8 cellular contexts compared by ENCODE assay signal in genomic region chr7:151632750-151633515, GRCh38.
A peak's percentile ranks its signal among the peaks of the same experiment; 100 is the strongest.
DNase-seq lines count a peak whose midpoint lies in the region; ATAC-seq and TF ChIP-seq lines count a peak whose summit lies in the region.

No MANE protein-coding gene starts in this region.

- in situ Hi-C loops in GM23248 (cut with MboI): no loop called here

- TF ChIP-seq EP300 in stomach (IDR thresholded peaks at IDR 0.05): no peak

- 56 to 60% methylated on average over 28 of the region's 28 CpGs for WGBS in GM23248 (ENCODE audit: low coverage in 1 of 2, low lambda C conversion rate in 2 of 2, missing lambda C conversion rate in 2 of 2), 2 experiments
- WGBS in stomach, 5 donors: 9 to 20% (median 10%) methylated on average over 27 to 28 of the region's 28 CpGs

- intact Hi-C loops in stomach (cut with DNase I; ENCODE audit: low total_unique reads): no loop called here

- peak overlapping the region; percentile 72 for H3K4me3 ChIP-seq in GM06990 (replicated peaks; ENCODE audit: low read depth, low read length)
- H3K4me3 ChIP-seq in GM23248: peak overlapping the region; percentile 56
- peak overlapping the region; percentile 56 to 85 (median 77) for H3K4me3 ChIP-seq in stomach

- H3K9ac ChIP-seq in GM23248: peak overlapping the region; percentile 45; the same call in 1 of the 2 replicates

- H3K4me1 ChIP-seq in GM23248 (ENCODE audit: insufficient read depth) (peaks cover 9% of the 10 kb centered on the region), stomach (peaks cover 8 to 57% (median 29%) of the 10 kb centered on the region in 4 donors)

- H3K9me3 ChIP-seq in GM23248 (ENCODE audit: low read depth) (no peaks in the 10 kb centered on the region), stomach (no peaks in the 10 kb centered on the region)

- H3K36me3 Mint-ChIP-seq in natural killer cell treated with Interleukin-12 subunit alpha and Interleukin-12 subunit beta and Interleukin-15 and Interleukin-18, amount 100 ng/mL, for 72 hours: peaks cover 5% of the 10 kb centered on the region

- no peaks in the 10 kb centered on the region for H3K27me3 Mint-ChIP-seq in natural killer cell treated with Interleukin-12 subunit alpha and Interleukin-12 subunit beta and Interleukin-15 and Interleukin-18, amount 100 ng/mL, for 72 hours

- TF ChIP-seq POLR2A in stomach (IDR thresholded peaks at IDR 0.05): no peak

- no peaks in the 10 kb centered on the region for H4K20me1 ChIP-seq in GM23248 (ENCODE audit: insufficient read depth)

- no peaks in the 10 kb centered on the region for H3K9me2 ChIP-seq in GM23248 (ENCODE audit: insufficient read depth)

- no peaks in the 10 kb centered on the region for H3K9me3 Mint-ChIP-seq in natural killer cell treated with Interleukin-12 subunit alpha and Interleukin-12 subunit beta and Interleukin-15 and Interleukin-18, amount 100 ng/mL, for 72 hours

- peaks cover 33% of the 10 kb centered on the region for H3K79me2 ChIP-seq in GM23248 (ENCODE audit: insufficient read depth)

- H3K4me3 Mint-ChIP-seq in natural killer cell treated with Interleukin-12 subunit alpha and Interleukin-12 subunit beta and Interleukin-15 and Interleukin-18, amount 100 ng/mL, for 72 hours: peak overlapping the region; percentile 99

- peak overlapping the region; percentile 98 to 100 for H3K27ac Mint-ChIP-seq in natural killer cell treated with Interleukin-12 subunit alpha and Interleukin-12 subunit beta and Interleukin-15 and Interleukin-18, amount 100 ng/mL, for 72 hours

- H3K4me1 Mint-ChIP-seq in natural killer cell treated with Interleukin-12 subunit alpha and Interleukin-12 subunit beta and Interleukin-15 and Interleukin-18, amount 100 ng/mL, for 72 hours (ENCODE audit: low read depth in 2 of 2): peaks cover 22 to 23% of the 10 kb centered on the region in 2 donors

- no peak for TF ChIP-seq CTCF in GM06990 (IDR thresholded peaks at IDR 0.05; ENCODE audit: insufficient read depth, low read length, poor library complexity, severe bottlenecking)
- TF ChIP-seq CTCF in stomach (IDR thresholded peaks at IDR 0.05): no peak

- H3K36me3 ChIP-seq in GM06990 (ENCODE audit: control insufficient read depth, insufficient read depth, low read length): no peaks in the 10 kb centered on the region
- no peaks in the 10 kb centered on the region for H3K36me3 ChIP-seq in GM23248 (ENCODE audit: low read depth)
- H3K36me3 ChIP-seq in stomach: no peaks in the 10 kb centered on the region

- peak overlapping the region; percentile 66 for H2AFZ ChIP-seq in GM23248

- H3K27ac ChIP-seq in GM23248: no peak overlapping the region
- H3K27ac ChIP-seq in stomach: peak overlapping the region; percentile 89 to 99 (median 98)

- peaks cover 34% of the 10 kb centered on the region for H3F3A ChIP-seq in GM23248 (ENCODE audit: insufficient read depth)

- H3K4me2 ChIP-seq in GM23248 (ENCODE audit: unreplicated experiment): no peak overlapping the region

- ATAC-seq in esophagus mucosa: peak; percentile 54
- ATAC-seq in natural killer cell treated with Interleukin-12 subunit alpha and Interleukin-12 subunit beta and Interleukin-15 and Interleukin-18, amount 100 ng/mL, for 72 hours: peak; percentile 59 to 69

- peak; percentile 83 for DNase-seq in GM06990 (ENCODE audit: extremely low read depth, insufficient read length)
- peak; percentile 21 for DNase-seq in GM23248
- DNase-seq in MV-4-11 (lab: John Stamatoyannopoulos, UW): peak; percentile 96
- DNase-seq in activated T-cell treated with anti-CD3 and anti-CD28 coated beads for 48 hours (ENCODE audit: low read depth): peak; percentile 21
- peak; percentile 73 for DNase-seq in natural killer cell treated with Interleukin-12 subunit alpha and Interleukin-12 subunit beta and Interleukin-15 and Interleukin-18, amount 100 ng/mL, for 72 hours (ENCODE audit: low spot score)
- DNase-seq in stomach: peak; percentile 61
- DNase-seq in middle frontal gyrus (ENCODE audit: extremely low spot score, low spot score): no peak

- H3K27me3 ChIP-seq in GM06990 (replicated peaks; ENCODE audit: control insufficient read depth, insufficient read depth, low read length): no peaks in the 10 kb centered on the region
- H3K27me3 ChIP-seq in GM23248 (replicated peaks; ENCODE audit: insufficient read depth): no peaks in the 10 kb centered on the region
- no peaks in the 10 kb centered on the region for H3K27me3 ChIP-seq in stomach
